ENCODE assay signal across 12 cellular contexts in genomic region chr1:156509424-156510035, GRCh38. TPM values are rescaled to one million over a fixed set of nuclear protein-coding genes. Genes with fewer than 3 reads are reported as not detected.
A peak's percentile ranks its signal among the peaks of the same experiment; 100 is the strongest.
DNase-seq lines count a peak whose midpoint lies in the region; ATAC-seq, FAIRE-seq and TF ChIP-seq lines count a peak whose summit lies in the region.
"Had no signal": no experiment of that assay in that cellular context is flagged by ENCODE, and none has a peak within 500 bp of the region (broad histone marks: within the 10 kb centered on the region; RNA-seq: fewer than 3 reads in every experiment).

No MANE protein-coding gene starts in this region.

- H3K27ac ChIP-seq in Peyer's patch (peak overlapping the region in 3 of 4 donors; percentile 53 to 86 (median 85)), right cardiac atrium (ENCODE audit: low read length) (peak overlapping the region; percentile 97), rectal smooth muscle tissue (ENCODE audit: low read depth, low read length) (peak overlapping the region; percentile 88)

- no peak overlapping the region for H3K4me3 ChIP-seq in Peyer's patch
- H3K4me3 ChIP-seq in right cardiac atrium (ENCODE audit: low read length), result no peak overlapping the region
- H3K4me3 ChIP-seq in rectal smooth muscle tissue (ENCODE audit: low read length), result peak overlapping the region; percentile 5
- no peak overlapping the region for H3K4me3 ChIP-seq in lower leg skin (ENCODE audit: low read depth, poor library complexity, severe bottlenecking)

- intact Hi-C loops in CD14-positive monocyte (cut with micrococcal nuclease) (loop anchor here in 1 of 2 donors (5.0 to 10.0 kb wide), 2 partner anchors 52 to 215 kb away; partner anchors contain the start of genes ISG20L2 and METTL25B), right cardiac atrium (cut with DNase I) (no loop called here), lower leg skin (cut with DNase I; ENCODE audit: low total_unique reads) (no loop called here)

- H3K36me3 Mint-ChIP-seq in CD14-positive monocyte, result no peaks in the 10 kb centered on the region

- whole genome bisulfite sequencing in right cardiac atrium, result 74% methylated on average over 9 of the region's 9 CpGs
- WGBS in lower leg skin, 2 donors, result 83 to 84% methylated on average over 9 of the region's 9 CpGs

- peaks cover 0 to 5% (median 2%) of the 10 kb centered on the region in 3 donors for H3K27me3 Mint-ChIP-seq in CD14-positive monocyte (ENCODE audit: low read depth in 3 of 3)

- no peaks in the 10 kb centered on the region for H3K27me3 ChIP-seq in Peyer's patch
- no peaks in the 10 kb centered on the region for H3K27me3 ChIP-seq in right cardiac atrium (ENCODE audit: control insufficient read depth, insufficient read depth)
- H3K27me3 ChIP-seq in rectal smooth muscle tissue (ENCODE audit: control insufficient read depth, insufficient read depth, low read length), result no peaks in the 10 kb centered on the region

- no peak for ATAC-seq in right cardiac atrium
- ATAC-seq in GM21360 (IDR thresholded peaks at IDR 0.05; ENCODE audit: unreplicated experiment), result no peak

- no peak overlapping the region for H3K9ac ChIP-seq in rectal smooth muscle tissue (ENCODE audit: low read length)

- peaks cover 0 to 2% (median 0%) of the 10 kb centered on the region in 7 donors for H3K9me3 Mint-ChIP-seq in CD14-positive monocyte
- H3K9me3 Mint-ChIP-seq: activated CD4-positive, alpha-beta T cell treated with anti-CD3 and anti-CD28 coated beads, Interleukin-2, amount 10 ng/mL, durations not matched to agents 24 days and 14 days had no signal

- peak overlapping the region; percentile 92 to 98 (median 94) for H3K27ac Mint-ChIP-seq in CD14-positive monocyte

- H3K4me1 ChIP-seq in Peyer's patch, result peaks cover 2 to 32% (median 11%) of the 10 kb centered on the region in 4 donors
- peaks cover 4% of the 10 kb centered on the region for H3K4me1 ChIP-seq in right cardiac atrium (ENCODE audit: control insufficient read depth, insufficient read depth, low read length)
- peaks cover 44% of the 10 kb centered on the region for H3K4me1 ChIP-seq in rectal smooth muscle tissue (ENCODE audit: control insufficient read depth, insufficient read depth, low read length)

- DNase-seq in CD14-positive monocyte (ENCODE audit: low spot score) (no peak), Peyer's patch (no peak), right cardiac atrium (peak in 1 of 3 donors; percentile 44), HTR-8/SVneo (ENCODE audit: insufficient read length, low spot score) (no peak), RKO (ENCODE audit: low spot score) (no peak), lower leg skin (ENCODE audit: low spot score in 2 of 2) (no peak)
- DNase-seq: activated CD4-positive, alpha-beta T cell treated with anti-CD3 and anti-CD28 coated beads, Interleukin-2, amount 10 ng/mL, durations not matched to agents 24 days and 14 days; erythroblast; NCI-H510A treated with DMSO at 0.1 percent for 48 hours; retina had no signal

- peaks cover 63% of the 10 kb centered on the region for H3K4me1 Mint-ChIP-seq in CD14-positive monocyte

- TF ChIP-seq CTCF in CD14-positive monocyte (IDR thresholded peaks at IDR 0.05), result no peak
- no peak for TF ChIP-seq CTCF in Peyer's patch (IDR thresholded peaks at IDR 0.05)
- TF ChIP-seq CTCF in lower leg skin (IDR thresholded peaks at IDR 0.05), result no peak

- peak overlapping the region in 1 of 2 donors; percentile 32 for H3K4me3 Mint-ChIP-seq in CD14-positive monocyte
- H3K4me3 Mint-ChIP-seq: activated CD4-positive, alpha-beta T cell treated with anti-CD3 and anti-CD28 coated beads, Interleukin-2, amount 10 ng/mL, durations not matched to agents 24 days and 14 days had no signal

- H3K36me3 ChIP-seq in Peyer's patch, result no peaks in the 10 kb centered on the region
- no peaks in the 10 kb centered on the region for H3K36me3 ChIP-seq in rectal smooth muscle tissue (ENCODE audit: control insufficient read depth, insufficient read depth, low read length)

- TF ChIP-seq POLR2A in Peyer's patch (IDR thresholded peaks at IDR 0.05) (no peak), lower leg skin (IDR thresholded peaks at IDR 0.05) (no peak)

- H3K9me3 ChIP-seq in Peyer's patch (no peaks in the 10 kb centered on the region), right cardiac atrium (ENCODE audit: control insufficient read depth, low read length) (no peaks in the 10 kb centered on the region)

- no peak for FAIRE-seq in HTR-8/SVneo (lab: Jason Lieb, UNC)

RNA-seq across cellular contexts. Expression of gene MEF2D, which starts 9.0 kb away (rescaled TPM):
- polyA plus RNA-seq in CD14-positive monocyte, result 1 to 10 TPM; 4.5 to 8.0 TPM
- total RNA-seq in Peyer's patch, result 10 to 100 TPM; 46.8 to 97.4 (median 64.1) TPM
- 10 to 100 TPM; 81.5 to 99.2 (median 89.6) TPM for total RNA-seq in right cardiac atrium
- polyA plus RNA-seq in right cardiac atrium, result 53.0 TPM
- 10 to 100 TPM; 32.1 to 67.3 (median 55.6) TPM for total RNA-seq in lower leg skin
